In the genomic region with DNA sequence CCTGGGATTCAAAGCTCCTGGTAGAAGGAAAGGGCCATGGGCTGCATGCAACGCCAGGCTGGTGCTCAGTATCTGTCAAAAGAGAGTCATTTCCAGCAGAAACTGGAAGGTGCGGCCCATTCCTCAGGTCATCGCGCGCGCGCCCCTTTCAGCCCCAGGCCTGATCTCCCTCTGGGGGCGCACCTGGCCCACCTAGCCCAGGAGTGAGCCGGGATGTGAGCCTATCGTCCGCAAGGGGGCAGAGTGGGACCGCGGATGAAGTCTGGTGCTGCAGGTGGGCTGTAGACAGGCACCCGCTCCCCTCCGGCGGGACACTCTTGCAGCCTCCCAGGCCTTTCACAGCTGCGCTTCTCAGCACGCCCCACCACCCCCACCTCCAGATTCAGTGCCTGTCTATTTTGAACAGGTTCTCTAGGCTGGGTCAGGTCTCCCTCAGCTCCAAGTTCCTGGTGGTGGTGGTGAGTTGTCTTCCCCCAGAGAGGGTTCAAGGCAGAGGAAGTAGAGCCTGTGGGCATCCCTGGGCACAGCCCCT, we compare ENCODE assay signal across 8 cellular contexts. TPM values are rescaled to one million over a fixed set of nuclear protein-coding genes. Genes with fewer than 3 reads are reported as not detected.
DNase-seq lines count a peak whose midpoint lies in the region; ATAC-seq lines count a peak whose summit lies in the region.

No MANE protein-coding gene starts in this region.

- peak; percentile 59 for DNase-seq in NK-92 treated with Interleukin-12 subunit alpha and Interleukin-12 subunit beta, amount 100 ng/mL, for 24 hours (lab: John Stamatoyannopoulos, UW)
- DNase-seq in NK-92 (lab: John Stamatoyannopoulos, UW; ENCODE audit: unreplicated experiment) = no peak
- DNase-seq in NCI-H524 (lab: John Stamatoyannopoulos, UW) = peak; percentile 68 to 83
- DNase-seq in activated CD4-positive, alpha-beta T cell treated with anti-CD3 and anti-CD28 coated beads, Interleukin-2, amount 50 U/mL, for 24 hours (ENCODE audit: low read depth in 1 of 2, low spot score in 1 of 2) = peak; percentile 72 to 77
- DNase-seq in dedifferentiated amniotic fluid mesenchymal stem cell (ENCODE audit: extremely low spot score) = peak; percentile 23
- DNase-seq in lung microvascular endothelial cell (ENCODE audit: low read depth in 2 of 2) = peak; percentile 65 to 84
- DNase-seq in stimulated activated CD8-positive, alpha-beta memory T cell treated with anti-CD3 and anti-CD28 coated beads, Interleukin-15, amount 100 ng/mL, for 4 hours (ENCODE audit: low read depth in 2 of 2) = peak; percentile 56 to 69

- peak; percentile 76 for ATAC-seq in HG03097 (IDR thresholded peaks at IDR 0.05; ENCODE audit: low FRiP score, unreplicated experiment)

RNA-seq across cellular contexts. Expression of a gene that starts 5.8 kb away (rescaled TPM):
- total RNA-seq in lung microvascular endothelial cell = 760 and 1,004 TPM in 2 replicates

RNA-seq across cellular contexts. Expression of a gene that starts 18.2 kb away (rescaled TPM):
- total RNA-seq in lung microvascular endothelial cell = 10.7 and 22.2 TPM in 2 replicates

RNA-seq across cellular contexts. Expression of a gene that starts 26.6 kb away (rescaled TPM):
- total RNA-seq in lung microvascular endothelial cell = 3.1 and 3.4 TPM in 2 replicates

RNA-seq across cellular contexts. Expression of a gene that starts 27.7 kb away (rescaled TPM):
- total RNA-seq in lung microvascular endothelial cell = 10.0 and 16.7 TPM in 2 replicates

RNA-seq across cellular contexts. Expression of a gene that starts 34.3 kb away (rescaled TPM):
- 15.0 and 19.2 TPM in 2 replicates for total RNA-seq in lung microvascular endothelial cell
